Comparison of ENCODE assay signal across 9 cellular contexts in genomic region chr1:228416217-228416971, GRCh38. TPM values are rescaled to one million over a fixed set of nuclear protein-coding genes. Genes with fewer than 3 reads are reported as not detected.
DNase-seq lines count a peak whose midpoint lies in the region; ATAC-seq and TF ChIP-seq lines count a peak whose summit lies in the region.
"Had no signal": no experiment of that assay in that cellular context is flagged by ENCODE, and none has a peak within 500 bp of the region (broad histone marks: within the 10 kb centered on the region; RNA-seq: fewer than 3 reads in every experiment).

TSS of gene TRIM17 (minus strand) at chr1:228416861. CDS start at chr1:228415072, 1,789 bp downstream.

- TF ChIP-seq POLR2A in esophagus muscularis mucosa (IDR thresholded peaks at IDR 0.05; ENCODE audit: low read depth), result no peak

- DNase-seq in ACHN (peak; percentile 53), HFF-Myc (ENCODE audit: extremely low read depth, low read depth) (no peak), esophagus muscularis mucosa (ENCODE audit: extremely low spot score) (no peak), neural crest cell (ENCODE audit: low read depth, low spot score) (peak; percentile 59), SKM-1 (lab: John Stamatoyannopoulos, UW; ENCODE audit: unreplicated experiment) (no peak), GOT3 (lab: John Stamatoyannopoulos, UW) (no peak)
- DNase-seq in activated CD8-positive, alpha-beta memory T cell treated with anti-CD3 and anti-CD28 coated beads, Interleukin-2, amount 50 U/mL, for 4 hours, result peak; percentile 48

- peak within 1 kb of the TSS; percentile 83 for H3K4me3 Mint-ChIP-seq in neural crest cell

- peaks cover 25% of the 10 kb centered on the region for H3K27me3 Mint-ChIP-seq in neural crest cell (ENCODE audit: low read depth)

- no peaks in the 10 kb centered on the region for H3K9me3 Mint-ChIP-seq in neural crest cell

- no peaks in the 10 kb centered on the region for H3K9me3 ChIP-seq in esophagus muscularis mucosa

- H3K27ac Mint-ChIP-seq in neural crest cell (ENCODE audit: unreplicated experiment), result peak within 1 kb of the TSS; percentile 19

- H3K4me3 ChIP-seq in HFF-Myc (replicated peaks; ENCODE audit: low read depth, low read length), result peak within 1 kb of the TSS; percentile 38
- peak within 1 kb of the TSS; percentile 46 to 61 (median 46) for H3K4me3 ChIP-seq in esophagus muscularis mucosa

- no peak for TF ChIP-seq EP300 in esophagus muscularis mucosa (IDR thresholded peaks at IDR 0.05)

- in situ Hi-C loops in ACHN (cut with HindIII; ENCODE audit: low pct_ligation_motif_present, low pct_unique_long_range_greater_than_20kb, low sequenced_read_pairs), result no loop called here

- peaks cover 19 to 30% (median 20%) of the 10 kb centered on the region in 4 donors for H3K4me1 ChIP-seq in esophagus muscularis mucosa

- H3K36me3 Mint-ChIP-seq in neural crest cell (ENCODE audit: low read depth), result peaks cover 3% of the 10 kb centered on the region

- WGBS in esophagus muscularis mucosa, result 2% methylated on average over 29 of the region's 59 CpGs

- intact Hi-C loops in esophagus muscularis mucosa (cut with DNase I), result no loop called here

- peaks cover 0 to 67% (median 26%) of the 10 kb centered on the region in 4 donors for H3K27me3 ChIP-seq in esophagus muscularis mucosa

- H3K36me3 ChIP-seq in esophagus muscularis mucosa, result no peaks in the 10 kb centered on the region

- H3K27ac ChIP-seq in esophagus muscularis mucosa (replicated peaks in 1 of 4), result no peak within 1 kb of the TSS

- no peak for TF ChIP-seq CTCF in HFF-Myc (IDR thresholded peaks at IDR 0.05; ENCODE audit: low read depth, low read length, missing control alignments)
- peak in 1 of 3 experiments; percentile 32 for TF ChIP-seq CTCF in esophagus muscularis mucosa (IDR thresholded peaks at IDR 0.05)
- peak; percentile 66 for TF ChIP-seq CTCF in neural crest cell (conservative IDR thresholded peaks at IDR 0.05)

- no peak for ATAC-seq in HG02798 (IDR thresholded peaks at IDR 0.05; ENCODE audit: poor library complexity, unreplicated experiment)

- H3K4me1 Mint-ChIP-seq in neural crest cell, result peaks cover 11% of the 10 kb centered on the region

RNA-seq across cellular contexts. Expression of gene TRIM17, which starts in this region (rescaled TPM):
- total RNA-seq in esophagus muscularis mucosa (not detected), neural crest cell (4.7 and 6.3 TPM in 2 replicates)
- total RNA-seq: subcutaneous adipose tissue had no signal

Comparison
In these comparisons a context has a peak if more than half of its experiments do, and no peak if none do; other contexts are left out.
1. DNase-seq: peak in ACHN (single experiment), activated CD8-positive, alpha-beta memory T cell treated with anti-CD3 and anti-CD28 coated beads, Interleukin-2, amount 50 U/mL, for 4 hours (single experiment) and neural crest cell (single experiment); none in HFF-Myc (single experiment), esophagus muscularis mucosa (single experiment), SKM-1 (single experiment) and GOT3 (single experiment).